ENCODE assay signal across 1 cellular context in the genomic region with DNA sequence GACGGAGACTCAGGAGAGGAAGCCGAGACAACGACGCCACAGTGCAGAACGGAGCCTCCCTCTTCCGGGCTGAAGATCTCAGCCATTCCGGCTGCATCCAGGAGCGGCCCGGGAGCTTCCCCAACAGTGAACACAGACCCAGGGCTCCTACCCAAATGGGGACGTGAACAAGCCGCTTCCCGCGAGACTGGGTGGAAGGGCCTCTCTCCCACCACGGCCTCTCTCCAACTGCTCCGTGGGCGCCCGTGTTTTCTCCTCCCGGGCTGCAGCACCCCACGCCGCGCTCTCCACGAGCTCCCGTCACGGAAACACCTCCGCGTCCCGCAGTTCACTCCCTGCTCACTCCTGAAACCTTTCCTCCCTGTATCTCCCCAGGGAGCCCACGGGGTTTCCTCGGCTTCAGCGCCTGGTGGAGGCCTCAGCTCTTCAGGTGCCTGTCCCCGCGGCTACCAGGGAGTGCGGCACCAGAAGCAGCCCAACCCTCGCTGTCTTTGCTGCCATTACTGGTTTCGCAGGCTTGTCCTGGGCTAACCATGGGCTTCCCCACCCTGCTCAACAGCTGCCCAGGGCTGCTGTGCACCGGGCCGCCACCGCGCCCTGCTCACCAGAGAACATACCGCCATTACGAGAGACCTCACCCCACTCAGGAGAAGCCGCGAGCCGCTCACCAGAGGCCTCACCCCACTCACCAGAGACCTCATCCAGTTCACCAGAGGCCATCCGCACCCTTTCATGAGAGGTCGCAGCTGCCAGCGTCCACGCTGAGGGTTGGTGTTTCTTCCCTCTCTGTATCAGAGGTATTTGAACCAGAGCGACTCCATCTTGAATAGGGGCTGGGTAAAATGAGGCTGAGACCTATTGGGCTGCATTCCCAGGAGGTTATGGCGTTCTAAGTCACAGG.
TF ChIP-seq lines count a peak whose summit lies in the region.

No MANE protein-coding gene starts in this region.

TF ChIP-seq in K562, 482 proteins besides CTCF, POLR2A, EP300 and RAD21 (continued from another document and continues in another):
- TF ChIP-seq ZNF668 (CRISPR knock-in tag; IDR thresholded peaks at IDR 0.05) (peak; percentile 98), BRD9 (IDR thresholded peaks at IDR 0.05; ENCODE audit: low read depth, partially characterized antibody) (no peak), NR1H2 (CRISPR knock-in tag; IDR thresholded peaks at IDR 0.05) (no peak), ZNF41 (CRISPR knock-in tag; conservative IDR thresholded peaks at IDR 0.05) (peak; percentile 99), THRAP3 (IDR thresholded peaks at IDR 0.05; ENCODE audit: borderline replicate concordance) (no peak), PML (IDR thresholded peaks at IDR 0.05; ENCODE audit: low read length) (no peak), ZBTB8A (IDR thresholded peaks at IDR 0.05; ENCODE audit: partially characterized antibody) (no peak), NCOA6 (IDR thresholded peaks at IDR 0.05) (no peak), KHSRP (IDR thresholded peaks at IDR 0.05) (no peak), TEAD1 (CRISPR knock-in tag; IDR thresholded peaks at IDR 0.05) (peak in 1 of 2 experiments; percentile 99; a peak in 2 of 4 replicates), ZKSCAN8 (CRISPR knock-in tag; IDR thresholded peaks at IDR 0.05) (peak; percentile 96), CAMTA2 (CRISPR knock-in tag; conservative IDR thresholded peaks at IDR 0.05) (peak; percentile 91; the same call in 1 of the 2 replicates), FOXP1 (CRISPR knock-in tag; IDR thresholded peaks at IDR 0.05) (no peak), NR2C1 (IDR thresholded peaks at IDR 0.05) (no peak), NR2C1 (tag; IDR thresholded peaks at IDR 0.05) (peak; percentile 97), EP400 (IDR thresholded peaks at IDR 0.05) (no peak), ZNF224 (CRISPR knock-in tag; IDR thresholded peaks at IDR 0.05) (no peak), STAG1 (CRISPR knock-in tag; IDR thresholded peaks at IDR 0.05; ENCODE audit: borderline replicate concordance) (no peak), HNRNPL (IDR thresholded peaks at IDR 0.05; ENCODE audit: low read depth, low read length) (no peak), ETV6 (IDR thresholded peaks at IDR 0.05; ENCODE audit: borderline replicate concordance in 1 of 2, low read depth in 2 of 2, low read length in 1 of 2) (no peak), ETV6 (CRISPR knock-in tag; IDR thresholded peaks at IDR 0.05; ENCODE audit: borderline replicate concordance) (no peak), SIN3B (IDR thresholded peaks at IDR 0.05; ENCODE audit: low read depth) (no peak), SAP30 (IDR thresholded peaks at IDR 0.05; ENCODE audit: borderline replicate concordance, insufficient read depth, low read depth, low read length, poor library complexity, severe bottlenecking) (no peak), RBM39 (optimal IDR thresholded peaks at IDR 0.05; ENCODE audit: low read depth, low read length) (no peak), FOXJ3 (CRISPR knock-in tag; IDR thresholded peaks at IDR 0.05) (no peak), NBN (IDR thresholded peaks at IDR 0.05; ENCODE audit: low read depth) (no peak)
- TF ChIP-seq, protein P1, sequence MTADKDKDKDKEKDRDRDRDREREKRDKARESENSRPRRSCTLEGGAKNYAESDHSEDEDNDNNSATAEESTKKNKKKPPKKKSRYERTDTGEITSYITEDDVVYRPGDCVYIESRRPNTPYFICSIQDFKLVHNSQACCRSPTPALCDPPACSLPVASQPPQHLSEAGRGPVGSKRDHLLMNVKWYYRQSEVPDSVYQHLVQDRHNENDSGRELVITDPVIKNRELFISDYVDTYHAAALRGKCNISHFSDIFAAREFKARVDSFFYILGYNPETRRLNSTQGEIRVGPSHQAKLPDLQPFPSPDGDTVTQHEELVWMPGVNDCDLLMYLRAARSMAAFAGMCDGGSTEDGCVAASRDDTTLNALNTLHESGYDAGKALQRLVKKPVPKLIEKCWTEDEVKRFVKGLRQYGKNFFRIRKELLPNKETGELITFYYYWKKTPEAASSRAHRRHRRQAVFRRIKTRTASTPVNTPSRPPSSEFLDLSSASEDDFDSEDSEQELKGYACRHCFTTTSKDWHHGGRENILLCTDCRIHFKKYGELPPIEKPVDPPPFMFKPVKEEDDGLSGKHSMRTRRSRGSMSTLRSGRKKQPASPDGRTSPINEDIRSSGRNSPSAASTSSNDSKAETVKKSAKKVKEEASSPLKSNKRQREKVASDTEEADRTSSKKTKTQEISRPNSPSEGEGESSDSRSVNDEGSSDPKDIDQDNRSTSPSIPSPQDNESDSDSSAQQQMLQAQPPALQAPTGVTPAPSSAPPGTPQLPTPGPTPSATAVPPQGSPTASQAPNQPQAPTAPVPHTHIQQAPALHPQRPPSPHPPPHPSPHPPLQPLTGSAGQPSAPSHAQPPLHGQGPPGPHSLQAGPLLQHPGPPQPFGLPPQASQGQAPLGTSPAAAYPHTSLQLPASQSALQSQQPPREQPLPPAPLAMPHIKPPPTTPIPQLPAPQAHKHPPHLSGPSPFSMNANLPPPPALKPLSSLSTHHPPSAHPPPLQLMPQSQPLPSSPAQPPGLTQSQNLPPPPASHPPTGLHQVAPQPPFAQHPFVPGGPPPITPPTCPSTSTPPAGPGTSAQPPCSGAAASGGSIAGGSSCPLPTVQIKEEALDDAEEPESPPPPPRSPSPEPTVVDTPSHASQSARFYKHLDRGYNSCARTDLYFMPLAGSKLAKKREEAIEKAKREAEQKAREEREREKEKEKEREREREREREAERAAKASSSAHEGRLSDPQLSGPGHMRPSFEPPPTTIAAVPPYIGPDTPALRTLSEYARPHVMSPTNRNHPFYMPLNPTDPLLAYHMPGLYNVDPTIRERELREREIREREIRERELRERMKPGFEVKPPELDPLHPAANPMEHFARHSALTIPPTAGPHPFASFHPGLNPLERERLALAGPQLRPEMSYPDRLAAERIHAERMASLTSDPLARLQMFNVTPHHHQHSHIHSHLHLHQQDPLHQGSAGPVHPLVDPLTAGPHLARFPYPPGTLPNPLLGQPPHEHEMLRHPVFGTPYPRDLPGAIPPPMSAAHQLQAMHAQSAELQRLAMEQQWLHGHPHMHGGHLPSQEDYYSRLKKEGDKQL (CRISPR knock-in tag; IDR thresholded peaks at IDR 0.05; ENCODE audit: borderline replicate concordance) = no peak
- TF ChIP-seq, protein P2, sequence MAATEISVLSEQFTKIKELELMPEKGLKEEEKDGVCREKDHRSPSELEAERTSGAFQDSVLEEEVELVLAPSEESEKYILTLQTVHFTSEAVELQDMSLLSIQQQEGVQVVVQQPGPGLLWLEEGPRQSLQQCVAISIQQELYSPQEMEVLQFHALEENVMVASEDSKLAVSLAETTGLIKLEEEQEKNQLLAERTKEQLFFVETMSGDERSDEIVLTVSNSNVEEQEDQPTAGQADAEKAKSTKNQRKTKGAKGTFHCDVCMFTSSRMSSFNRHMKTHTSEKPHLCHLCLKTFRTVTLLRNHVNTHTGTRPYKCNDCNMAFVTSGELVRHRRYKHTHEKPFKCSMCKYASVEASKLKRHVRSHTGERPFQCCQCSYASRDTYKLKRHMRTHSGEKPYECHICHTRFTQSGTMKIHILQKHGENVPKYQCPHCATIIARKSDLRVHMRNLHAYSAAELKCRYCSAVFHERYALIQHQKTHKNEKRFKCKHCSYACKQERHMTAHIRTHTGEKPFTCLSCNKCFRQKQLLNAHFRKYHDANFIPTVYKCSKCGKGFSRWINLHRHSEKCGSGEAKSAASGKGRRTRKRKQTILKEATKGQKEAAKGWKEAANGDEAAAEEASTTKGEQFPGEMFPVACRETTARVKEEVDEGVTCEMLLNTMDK (IDR thresholded peaks at IDR 0.05; ENCODE audit: borderline replicate concordance, insufficient read depth, low read depth, low read length, poor library complexity, severe bottlenecking) = no peak
- TF ChIP-seq, protein P3, sequence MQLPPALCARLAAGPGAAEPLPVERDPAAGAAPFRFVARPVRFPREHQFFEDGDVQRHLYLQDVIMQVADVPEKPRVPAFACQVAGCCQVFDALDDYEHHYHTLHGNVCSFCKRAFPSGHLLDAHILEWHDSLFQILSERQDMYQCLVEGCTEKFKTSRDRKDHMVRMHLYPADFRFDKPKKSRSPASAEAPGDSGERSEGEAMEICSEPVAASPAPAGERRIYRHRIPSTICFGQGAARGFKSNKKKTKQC (CRISPR knock-in tag; IDR thresholded peaks at IDR 0.05) = no peak
- TF ChIP-seq, protein P4, sequence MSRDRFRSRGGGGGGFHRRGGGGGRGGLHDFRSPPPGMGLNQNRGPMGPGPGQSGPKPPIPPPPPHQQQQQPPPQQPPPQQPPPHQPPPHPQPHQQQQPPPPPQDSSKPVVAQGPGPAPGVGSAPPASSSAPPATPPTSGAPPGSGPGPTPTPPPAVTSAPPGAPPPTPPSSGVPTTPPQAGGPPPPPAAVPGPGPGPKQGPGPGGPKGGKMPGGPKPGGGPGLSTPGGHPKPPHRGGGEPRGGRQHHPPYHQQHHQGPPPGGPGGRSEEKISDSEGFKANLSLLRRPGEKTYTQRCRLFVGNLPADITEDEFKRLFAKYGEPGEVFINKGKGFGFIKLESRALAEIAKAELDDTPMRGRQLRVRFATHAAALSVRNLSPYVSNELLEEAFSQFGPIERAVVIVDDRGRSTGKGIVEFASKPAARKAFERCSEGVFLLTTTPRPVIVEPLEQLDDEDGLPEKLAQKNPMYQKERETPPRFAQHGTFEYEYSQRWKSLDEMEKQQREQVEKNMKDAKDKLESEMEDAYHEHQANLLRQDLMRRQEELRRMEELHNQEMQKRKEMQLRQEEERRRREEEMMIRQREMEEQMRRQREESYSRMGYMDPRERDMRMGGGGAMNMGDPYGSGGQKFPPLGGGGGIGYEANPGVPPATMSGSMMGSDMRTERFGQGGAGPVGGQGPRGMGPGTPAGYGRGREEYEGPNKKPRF (IDR thresholded peaks at IDR 0.05; ENCODE audit: low read depth, low read length) = no peak
- TF ChIP-seq, protein P5, sequence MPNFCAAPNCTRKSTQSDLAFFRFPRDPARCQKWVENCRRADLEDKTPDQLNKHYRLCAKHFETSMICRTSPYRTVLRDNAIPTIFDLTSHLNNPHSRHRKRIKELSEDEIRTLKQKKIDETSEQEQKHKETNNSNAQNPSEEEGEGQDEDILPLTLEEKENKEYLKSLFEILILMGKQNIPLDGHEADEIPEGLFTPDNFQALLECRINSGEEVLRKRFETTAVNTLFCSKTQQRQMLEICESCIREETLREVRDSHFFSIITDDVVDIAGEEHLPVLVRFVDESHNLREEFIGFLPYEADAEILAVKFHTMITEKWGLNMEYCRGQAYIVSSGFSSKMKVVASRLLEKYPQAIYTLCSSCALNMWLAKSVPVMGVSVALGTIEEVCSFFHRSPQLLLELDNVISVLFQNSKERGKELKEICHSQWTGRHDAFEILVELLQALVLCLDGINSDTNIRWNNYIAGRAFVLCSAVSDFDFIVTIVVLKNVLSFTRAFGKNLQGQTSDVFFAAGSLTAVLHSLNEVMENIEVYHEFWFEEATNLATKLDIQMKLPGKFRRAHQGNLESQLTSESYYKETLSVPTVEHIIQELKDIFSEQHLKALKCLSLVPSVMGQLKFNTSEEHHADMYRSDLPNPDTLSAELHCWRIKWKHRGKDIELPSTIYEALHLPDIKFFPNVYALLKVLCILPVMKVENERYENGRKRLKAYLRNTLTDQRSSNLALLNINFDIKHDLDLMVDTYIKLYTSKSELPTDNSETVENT (CRISPR knock-in tag; IDR thresholded peaks at IDR 0.05) = no peak
